Comparison of ENCODE assay signal across 12 cellular contexts in genomic region chr19:40585677-40586422, GRCh38. TPM values are rescaled to one million over a fixed set of nuclear protein-coding genes. Genes with fewer than 3 reads are reported as not detected.
A peak's percentile ranks its signal among the peaks of the same experiment; 100 is the strongest.
DNase-seq lines count a peak whose midpoint lies in the region; ATAC-seq and TF ChIP-seq lines count a peak whose summit lies in the region.
"Had no signal": no experiment of that assay in that cellular context is flagged by ENCODE, and none has a peak within 500 bp of the region (broad histone marks: within the 10 kb centered on the region; RNA-seq: fewer than 3 reads in every experiment).

No MANE protein-coding gene starts in this region.

- POLR2A ChIA-PET in PC-3 (lab: Charles Lee; ENCODE audit: unreplicated experiment), result no interaction called here

- no peak overlapping the region for H3K4me3 Mint-ChIP-seq in activated T-cell treated with anti-CD3 and anti-CD28 coated beads, Interleukin-2, amount 50 U/mL, for 72 hours
- no peak overlapping the region for H3K4me3 Mint-ChIP-seq in activated T-cell treated with anti-CD3 and anti-CD28 coated beads, Interleukin-2, amount 50 U/mL, for 4 hours
- H3K4me3 Mint-ChIP-seq in glutamatergic neuron (ENCODE audit: unreplicated experiment), result no peak overlapping the region
- H3K4me3 Mint-ChIP-seq: stimulated activated naive CD8-positive, alpha-beta T cell treated with anti-CD3 and anti-CD28 coated beads, Interleukin-15, amount 100 ng/mL, for 72 hours had no signal

- TF ChIP-seq CTCF in PC-3 (conservative IDR thresholded peaks at IDR 0.05; ENCODE audit: low read depth, low read length), result no peak
- TF ChIP-seq CTCF in spleen (IDR thresholded peaks at IDR 0.05 in 8 of 11, conservative IDR thresholded peaks at IDR 0.05 in 3 of 11), result no peak
- TF ChIP-seq CTCF in glutamatergic neuron (IDR thresholded peaks at IDR 0.05; ENCODE audit: partially characterized antibody, unreplicated experiment), result no peak

- no peaks in the 10 kb centered on the region for H3K4me1 ChIP-seq in PC-3 (ENCODE audit: insufficient read depth, low read length)
- H3K4me1 ChIP-seq in spleen, result peaks cover 0 to 50% (median 0%) of the 10 kb centered on the region in 6 donors

- TF ChIP-seq POLR2A in spleen (IDR thresholded peaks at IDR 0.05), result no peak

- no peaks in the 10 kb centered on the region for H3K27me3 Mint-ChIP-seq in activated T-cell treated with anti-CD3 and anti-CD28 coated beads, Interleukin-2, amount 50 U/mL, for 72 hours (ENCODE audit: low read depth)
- no peaks in the 10 kb centered on the region for H3K27me3 Mint-ChIP-seq in activated T-cell treated with anti-CD3 and anti-CD28 coated beads, Interleukin-2, amount 50 U/mL, for 4 hours (ENCODE audit: low read depth)
- H3K27me3 Mint-ChIP-seq in glutamatergic neuron (ENCODE audit: unreplicated experiment), result peaks cover 7% of the 10 kb centered on the region
- H3K27me3 Mint-ChIP-seq: stimulated activated naive CD8-positive, alpha-beta T cell treated with anti-CD3 and anti-CD28 coated beads, Interleukin-15, amount 100 ng/mL, for 72 hours had no signal

- H3K36me3 ChIP-seq in PC-3 (ENCODE audit: low read depth, low read length), result no peaks in the 10 kb centered on the region
- peaks cover 7 to 100% (median 83%) of the 10 kb centered on the region in 6 donors for H3K36me3 ChIP-seq in spleen

- CTCF ChIA-PET in PC-3 (lab: Charles Lee), result no interaction called here

- H3K4me2 ChIP-seq in PC-3 (ENCODE audit: low read length), result no peak overlapping the region

- no peaks in the 10 kb centered on the region for H3K9me3 ChIP-seq in PC-3 (ENCODE audit: low read length)
- H3K9me3 ChIP-seq in spleen, result no peaks in the 10 kb centered on the region

- peaks cover 4 to 17% of the 10 kb centered on the region in 2 donors for H3K36me3 Mint-ChIP-seq in activated T-cell treated with anti-CD3 and anti-CD28 coated beads, Interleukin-2, amount 50 U/mL, for 72 hours (ENCODE audit: insufficient read depth in 2 of 2)
- H3K36me3 Mint-ChIP-seq in activated T-cell treated with anti-CD3 and anti-CD28 coated beads, Interleukin-2, amount 50 U/mL, for 4 hours (ENCODE audit: insufficient read depth), result peaks cover 31% of the 10 kb centered on the region
- H3K36me3 Mint-ChIP-seq in glutamatergic neuron (ENCODE audit: unreplicated experiment), result peaks cover 22% of the 10 kb centered on the region

- no peaks in the 10 kb centered on the region for H3K79me2 ChIP-seq in PC-3 (ENCODE audit: low read length)

- peaks cover 14% of the 10 kb centered on the region for H3K4me1 Mint-ChIP-seq in activated T-cell treated with anti-CD3 and anti-CD28 coated beads, Interleukin-2, amount 50 U/mL, for 72 hours (ENCODE audit: low read depth)
- H3K4me1 Mint-ChIP-seq in activated T-cell treated with anti-CD3 and anti-CD28 coated beads, Interleukin-2, amount 50 U/mL, for 4 hours (ENCODE audit: low read depth), result peaks cover 3% of the 10 kb centered on the region
- H3K4me1 Mint-ChIP-seq in glutamatergic neuron (ENCODE audit: low read depth, unreplicated experiment), result no peaks in the 10 kb centered on the region

- ATAC-seq in activated T-cell treated with anti-CD3 and anti-CD28 coated beads, Interleukin-2, amount 50 U/mL, for 72 hours (replicated peaks in 1 of 2), result no peak
- ATAC-seq in activated T-cell treated with anti-CD3 and anti-CD28 coated beads, Interleukin-2, amount 50 U/mL, for 4 hours, result no peak
- ATAC-seq in PC-3, result no peak
- ATAC-seq: stimulated activated naive CD8-positive, alpha-beta T cell treated with anti-CD3 and anti-CD28 coated beads, Interleukin-15, amount 100 ng/mL, for 72 hours had no signal

- 59 to 86% (median 73%) methylated on average over 11 of the region's 11 CpGs for WGBS in spleen, 5 donors

- H3K27me3 ChIP-seq in PC-3 (ENCODE audit: low read length) (no peaks in the 10 kb centered on the region), spleen (replicated peaks in 1 of 7) (no peaks in the 10 kb centered on the region)

- H3K9ac ChIP-seq in PC-3 (ENCODE audit: low read length), result no peak overlapping the region

- no peaks in the 10 kb centered on the region for H3K9me3 Mint-ChIP-seq in activated T-cell treated with anti-CD3 and anti-CD28 coated beads, Interleukin-2, amount 50 U/mL, for 72 hours
- no peaks in the 10 kb centered on the region for H3K9me3 Mint-ChIP-seq in activated T-cell treated with anti-CD3 and anti-CD28 coated beads, Interleukin-2, amount 50 U/mL, for 4 hours
- peaks cover 13% of the 10 kb centered on the region for H3K9me3 Mint-ChIP-seq in glutamatergic neuron (ENCODE audit: unreplicated experiment)
- H3K9me3 Mint-ChIP-seq: stimulated activated naive CD8-positive, alpha-beta T cell treated with anti-CD3 and anti-CD28 coated beads, Interleukin-15, amount 100 ng/mL, for 72 hours had no signal

- H3F3A ChIP-seq in PC-3 (ENCODE audit: low read length, unreplicated experiment), result no peaks in the 10 kb centered on the region

- H3K4me3 ChIP-seq in PC-3 (ENCODE audit: low read length) (no peak overlapping the region), spleen (no peak overlapping the region)

- H3K27ac ChIP-seq in PC-3 (ENCODE audit: low read length) (0 out of 2 replicates have a peak overlapping the region, but pooled peaks have one; percentile 9), spleen (peak overlapping the region in 7 of 8 donors; percentile 59 to 91 (median 85))

- no TSS peak for BruUV-seq in PC-3 (replicated peaks; lab: Mats Ljungman, UMichigan)

- peak overlapping the region; percentile 27 for H3K27ac Mint-ChIP-seq in activated T-cell treated with anti-CD3 and anti-CD28 coated beads, Interleukin-2, amount 50 U/mL, for 72 hours
- H3K27ac Mint-ChIP-seq in glutamatergic neuron (ENCODE audit: unreplicated experiment), result no peak overlapping the region

- intact Hi-C loops in PC-3 (cut with micrococcal nuclease), result no loop called here
- intact Hi-C loops in spleen (cut with DNase I; ENCODE audit: low total_unique reads), result no loop called here

- no peaks in the 10 kb centered on the region for H3K9me2 ChIP-seq in PC-3 (replicated peaks; ENCODE audit: low read length)

- no peak for DNase-seq in activated T-cell treated with anti-CD3 and anti-CD28 coated beads, Interleukin-2, amount 50 U/mL, for 72 hours
- no peak for DNase-seq in activated T-cell treated with anti-CD3 and anti-CD28 coated beads, Interleukin-2, amount 50 U/mL, for 4 hours
- DNase-seq in PC-3 (peak; percentile 33), dermis blood vessel endothelial cell (peak; percentile 77), spleen (peak; percentile 79), cerebellar nuclear complex (lab: John Stamatoyannopoulos, UW) (no peak), glutamatergic neuron (no peak)
- no peak for DNase-seq in activated CD4-positive, CD25-positive, alpha-beta regulatory T cell (lab: John Stamatoyannopoulos, UW)
- DNase-seq: effector memory CD4-positive, alpha-beta T cell; KBM-7; NCI-H510A treated with DMSO at 0.1 percent for 48 hours; stimulated activated naive CD8-positive, alpha-beta T cell treated with anti-CD3 and anti-CD28 coated beads, Interleukin-15, amount 100 ng/mL, for 72 hours had no signal

- H2AFZ ChIP-seq in PC-3 (ENCODE audit: low read length), result no peak overlapping the region

- H4K20me1 ChIP-seq in PC-3 (ENCODE audit: low read length), result no peaks in the 10 kb centered on the region

RNA-seq across cellular contexts. Expression of gene SHKBP1, which starts 9.2 kb away (rescaled TPM):
- total RNA-seq in activated T-cell treated with anti-CD3 and anti-CD28 coated beads, Interleukin-2, amount 50 U/mL, for 72 hours, result 100 to 1,000 TPM; 145 to 152 TPM
- total RNA-seq in activated T-cell treated with anti-CD3 and anti-CD28 coated beads, Interleukin-2, amount 50 U/mL, for 4 hours, result 10 to 100 TPM; 80.1 to 86.1 (median 84.8) TPM
- total RNA-seq in PC-3 (2014; rRNA removed) (43.0 and 63.2 TPM in 2 replicates), dermis blood vessel endothelial cell (27.7 and 67.0 TPM in 2 replicates), spleen (100 to 1,000 TPM; 127 to 282 (median 151) TPM), glutamatergic neuron (ENCODE audit: unreplicated experiment) (170 TPM)
- 100 to 1,000 TPM; 102 to 164 (median 152) TPM for polyA plus RNA-seq in spleen

RNA-seq across cellular contexts. Expression of gene LTBP4, which starts 15.3 kb away (rescaled TPM):
- total RNA-seq in activated T-cell treated with anti-CD3 and anti-CD28 coated beads, Interleukin-2, amount 50 U/mL, for 72 hours, result 100 to 1,000 TPM; 164 to 195 TPM
- total RNA-seq in activated T-cell treated with anti-CD3 and anti-CD28 coated beads, Interleukin-2, amount 50 U/mL, for 4 hours, result 100 to 1,000 TPM; 210 to 251 (median 213) TPM
- total RNA-seq in PC-3 (2014; rRNA removed) (8.9 and 16.7 TPM in 2 replicates), dermis blood vessel endothelial cell (16.8 and 25.2 TPM in 2 replicates), spleen (100 to 1,000 TPM in 6 of 7 donors, 10 to 100 TPM in 1; 66.0 to 197 (median 186) TPM), glutamatergic neuron (ENCODE audit: unreplicated experiment) (169 TPM)
- polyA plus RNA-seq in spleen, result 100 to 1,000 TPM in 1 of 3 donors, 10 to 100 TPM in 2; 26.5 to 107 (median 34.3) TPM

Comparison
In these comparisons a context has a peak if more than half of its experiments do, and no peak if none do; other contexts are left out.
1. DNase-seq: peak in PC-3 (single experiment), dermis blood vessel endothelial cell (single experiment) and spleen (single experiment); none in activated T-cell treated with anti-CD3 and anti-CD28 coated beads, Interleukin-2, amount 50 U/mL, for 72 hours (0 of 2), activated T-cell treated with anti-CD3 and anti-CD28 coated beads, Interleukin-2, amount 50 U/mL, for 4 hours (single experiment), cerebellar nuclear complex (0 of 2), activated CD4-positive, CD25-positive, alpha-beta regulatory T cell (0 of 4) and glutamatergic neuron (single experiment).